In genomic region chr7:155836216-155837125, GRCh38 we compare ENCODE assay signal across 17 cellular contexts. TPM values are rescaled to one million over a fixed set of nuclear protein-coding genes. Genes with fewer than 3 reads are reported as not detected.
"Had no signal": no experiment of that assay in that cellular context is flagged by ENCODE, and none has a peak within 500 bp of the region (broad histone marks: within the 10 kb centered on the region; RNA-seq: fewer than 3 reads in every experiment).

No MANE protein-coding gene starts in this region.

- H3K4me1 Mint-ChIP-seq: activated B cell treated with CpG ODN at 0.5 μM for 24 hours; activated naive CD8-positive, alpha-beta T cell treated with anti-CD3 and anti-CD28 coated beads for 36 hours; immature natural killer cell had no signal

- DNase-seq: activated B cell treated with CpG ODN at 0.5 μM for 24 hours; activated CD4-positive, alpha-beta T cell treated with anti-CD3 and anti-CD28 coated beads for 48 hours; activated CD8-positive, alpha-beta T cell treated with anti-CD3 and anti-CD28 coated beads for 36 hours; activated gamma-delta T cell; activated naive CD8-positive, alpha-beta T cell treated with anti-CD3 and anti-CD28 coated beads for 36 hours; activated T-cell treated with anti-CD3 and anti-CD28 coated beads, Interleukin-2, amount 50 U/mL, for 4 hours; amygdala; body of pancreas; central memory CD4-positive, alpha-beta T cell; effector CD8-positive, alpha-beta T cell; foreskin keratinocyte; immature natural killer cell; SW 1271 had no signal

- H3K27ac ChIP-seq: body of pancreas, foreskin keratinocyte had no signal

- H3K4me1 ChIP-seq: body of pancreas, foreskin keratinocyte had no signal

- H3K4me3 Mint-ChIP-seq: activated B cell treated with CpG ODN at 0.5 μM for 24 hours; activated CD8-positive, alpha-beta T cell treated with anti-CD3 and anti-CD28 coated beads for 36 hours; activated naive CD8-positive, alpha-beta T cell treated with anti-CD3 and anti-CD28 coated beads for 36 hours; activated T-cell treated with anti-CD3 and anti-CD28 coated beads, Interleukin-2, amount 50 U/mL, for 4 hours; immature natural killer cell had no signal

- FAIRE-seq: endothelial cell of umbilical vein, TTC549 had no signal

- H3K27me3 Mint-ChIP-seq: activated naive CD8-positive, alpha-beta T cell treated with anti-CD3 and anti-CD28 coated beads for 36 hours had no signal

- H3K4me2 ChIP-seq: smooth muscle cell had no signal

- H3K27ac Mint-ChIP-seq: activated B cell treated with CpG ODN at 0.5 μM for 24 hours; activated CD8-positive, alpha-beta T cell treated with anti-CD3 and anti-CD28 coated beads for 36 hours; activated naive CD8-positive, alpha-beta T cell treated with anti-CD3 and anti-CD28 coated beads for 36 hours; immature natural killer cell had no signal

- H3K9me3 Mint-ChIP-seq: activated B cell treated with CpG ODN at 0.5 μM for 24 hours; activated CD8-positive, alpha-beta T cell treated with anti-CD3 and anti-CD28 coated beads for 36 hours; activated naive CD8-positive, alpha-beta T cell treated with anti-CD3 and anti-CD28 coated beads for 36 hours; activated T-cell treated with anti-CD3 and anti-CD28 coated beads, Interleukin-2, amount 50 U/mL, for 4 hours; immature natural killer cell had no signal

- H3K27me3 ChIP-seq: body of pancreas, foreskin keratinocyte had no signal

- ATAC-seq: activated CD8-positive, alpha-beta T cell treated with anti-CD3 and anti-CD28 coated beads for 36 hours; activated T-cell treated with anti-CD3 and anti-CD28 coated beads, Interleukin-2, amount 50 U/mL, for 4 hours; body of pancreas; foreskin keratinocyte had no signal

- H3K36me3 Mint-ChIP-seq: activated naive CD8-positive, alpha-beta T cell treated with anti-CD3 and anti-CD28 coated beads for 36 hours; immature natural killer cell had no signal

- H3K4me3 ChIP-seq: body of pancreas, smooth muscle cell had no signal

- H3K9me3 ChIP-seq: body of pancreas had no signal

RNA-seq across cellular contexts. Expression of gene SHH, which starts 24.2 kb away (rescaled TPM):
- total RNA-seq: activated B cell treated with CpG ODN at 0.5 μM for 24 hours; activated CD8-positive, alpha-beta T cell treated with anti-CD3 and anti-CD28 coated beads for 36 hours; activated naive CD8-positive, alpha-beta T cell treated with anti-CD3 and anti-CD28 coated beads for 36 hours; endothelial cell of umbilical vein; lower leg skin; smooth muscle cell had no signal
- polyA plus RNA-seq: endothelial cell of umbilical vein, immature natural killer cell, smooth muscle cell had no signal
